In the genomic region with DNA sequence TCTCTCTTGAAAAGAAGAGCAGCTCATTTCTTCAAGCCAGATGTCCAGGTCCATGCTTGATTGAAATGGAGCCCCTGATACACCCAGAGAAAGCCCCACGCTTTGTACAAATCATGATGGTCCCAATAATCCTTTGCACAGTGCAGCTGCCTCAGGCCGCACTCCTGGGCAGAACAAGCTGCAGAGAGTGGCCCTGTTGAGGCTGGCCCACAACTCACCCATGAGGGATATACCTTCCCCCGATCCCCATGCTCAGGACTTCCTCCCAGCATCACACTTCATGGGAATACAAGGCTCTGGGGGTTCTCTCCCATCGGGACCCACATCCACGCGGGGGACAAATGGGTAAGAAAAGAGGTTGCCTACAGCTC, we compare ENCODE assay signal across 16 cellular contexts.
DNase-seq lines count a peak whose midpoint lies in the region; ATAC-seq and TF ChIP-seq lines count a peak whose summit lies in the region.
"Had no signal": no experiment of that assay in that cellular context is flagged by ENCODE, and none has a peak within 500 bp of the region (broad histone marks: within the 10 kb centered on the region; RNA-seq: fewer than 3 reads in every experiment).

No MANE protein-coding gene starts in this region.

- H3K27me3 Mint-ChIP-seq in HFFc6 (ENCODE audit: insufficient read depth) (no peaks in the 10 kb centered on the region; the same call in 1 of the 2 replicates), chondrocyte (ENCODE audit: low read depth) (no peaks in the 10 kb centered on the region)
- peaks cover 3% of the 10 kb centered on the region for H3K27me3 Mint-ChIP-seq in activated T-helper 1 cell treated with anti-CD3 and anti-CD28 coated beads, Interleukin-12 subunit alpha, Interleukin-12 subunit beta, Interleukin-2, Interleukin-4 antibody, amounts not matched to agents 30 ng/mL and 10 ng/mL and 1 ng/mL, durations not matched to agents 14 hours and 24 hours and 36 hours (ENCODE audit: insufficient read depth)

- no peak overlapping the region for H2AFZ ChIP-seq in osteoblast (ENCODE audit: low read length)

- peaks cover 17% of the 10 kb centered on the region; the same call in 1 of the 2 replicates for H3K36me3 ChIP-seq in BLaER1
- H3K36me3 ChIP-seq in osteoblast (ENCODE audit: insufficient read depth, low read length) = peaks cover 17% of the 10 kb centered on the region
- H3K36me3 ChIP-seq: BE2C had no signal

- H3K79me2 ChIP-seq in osteoblast (ENCODE audit: insufficient read depth, low read length) = peaks cover 7% of the 10 kb centered on the region

- TF ChIP-seq CTCF in HFFc6 (IDR thresholded peaks at IDR 0.05) = no peak
- no peak for TF ChIP-seq CTCF in chondrocyte (IDR thresholded peaks at IDR 0.05)
- no peak for TF ChIP-seq CTCF in osteoblast (IDR thresholded peaks at IDR 0.05; ENCODE audit: extremely low read depth, low read depth, low read length)

- H3K4me1 Mint-ChIP-seq in HFFc6 (ENCODE audit: low read depth) (peaks cover 53% of the 10 kb centered on the region), chondrocyte (ENCODE audit: low read depth) (peaks cover 36% of the 10 kb centered on the region)
- no peaks in the 10 kb centered on the region for H3K4me1 Mint-ChIP-seq in activated T-helper 1 cell treated with anti-CD3 and anti-CD28 coated beads, Interleukin-12 subunit alpha, Interleukin-12 subunit beta, Interleukin-2, Interleukin-4 antibody, amounts not matched to agents 30 ng/mL and 10 ng/mL and 1 ng/mL, durations not matched to agents 14 hours and 24 hours and 36 hours (ENCODE audit: low read depth)

- intact Hi-C loops in activated T-helper 1 cell treated with anti-CD3 and anti-CD28 coated beads, Interleukin-12 subunit alpha, Interleukin-12 subunit beta, Interleukin-2, Interleukin-4 antibody, amounts not matched to agents 30 ng/mL and 10 ng/mL and 1 ng/mL, durations not matched to agents 14 hours and 24 hours and 36 hours (cut with micrococcal nuclease) = no loop called here

- peaks cover 40% of the 10 kb centered on the region for H3K4me1 ChIP-seq in BLaER1
- peaks cover 35% of the 10 kb centered on the region for H3K4me1 ChIP-seq in osteoblast (ENCODE audit: insufficient read depth, low read length)

- no peak overlapping the region for H3K9ac ChIP-seq in BLaER1
- H3K9ac ChIP-seq: KMS-11 had no signal

- H3K36me3 Mint-ChIP-seq in HFFc6 (ENCODE audit: low read depth) (peaks cover 59% of the 10 kb centered on the region), chondrocyte (ENCODE audit: low read depth) (peaks cover 42% of the 10 kb centered on the region)
- H3K36me3 Mint-ChIP-seq in activated T-helper 1 cell treated with anti-CD3 and anti-CD28 coated beads, Interleukin-12 subunit alpha, Interleukin-12 subunit beta, Interleukin-2, Interleukin-4 antibody, amounts not matched to agents 30 ng/mL and 10 ng/mL and 1 ng/mL, durations not matched to agents 14 hours and 24 hours and 36 hours (ENCODE audit: low read depth) = no peaks in the 10 kb centered on the region
- H3K36me3 Mint-ChIP-seq: CD8-positive, alpha-beta T cell had no signal

- no peaks in the 10 kb centered on the region for H3K27me3 ChIP-seq in BLaER1
- no peaks in the 10 kb centered on the region for H3K27me3 ChIP-seq in osteoblast (ENCODE audit: insufficient read depth, low read length)
- H3K27me3 ChIP-seq: BE2C had no signal

- peaks cover 3% of the 10 kb centered on the region for H3K9me3 Mint-ChIP-seq in HFFc6
- H3K9me3 Mint-ChIP-seq in chondrocyte (ENCODE audit: low read depth) = no peaks in the 10 kb centered on the region
- H3K9me3 Mint-ChIP-seq in activated T-helper 1 cell treated with anti-CD3 and anti-CD28 coated beads, Interleukin-12 subunit alpha, Interleukin-12 subunit beta, Interleukin-2, Interleukin-4 antibody, amounts not matched to agents 30 ng/mL and 10 ng/mL and 1 ng/mL, durations not matched to agents 14 hours and 24 hours and 36 hours = no peaks in the 10 kb centered on the region
- H3K9me3 Mint-ChIP-seq: CD8-positive, alpha-beta T cell had no signal

- no peak overlapping the region for H3K4me3 ChIP-seq in BLaER1
- no peak overlapping the region for H3K4me3 ChIP-seq in osteoblast (ENCODE audit: insufficient read depth, low read length)
- H3K4me3 ChIP-seq: GM12878 had no signal

- DNase-seq in HFFc6 = no peak
- DNase-seq in chondrocyte (ENCODE audit: low spot score) = no peak
- no peak for DNase-seq in osteoblast (ENCODE audit: insufficient read length, low spot score, missing footprints)
- no peak for DNase-seq in iPS-NIHi11 (ENCODE audit: low spot score)
- no peak for DNase-seq in activated T-helper 1 cell treated with anti-CD3 and anti-CD28 coated beads, Interleukin-12 subunit alpha, Interleukin-12 subunit beta, Interleukin-2, Interleukin-4 antibody, amounts not matched to agents 30 ng/mL and 10 ng/mL and 1 ng/mL, durations not matched to agents 14 hours and 24 hours and 36 hours (ENCODE audit: low spot score)
- DNase-seq: Calu3; CD8-positive, alpha-beta T cell; NCI-H1417; NCI-H187 treated with DMSO at 0.1 percent for 48 hours; NCI-H524; SHP77 had no signal

- H3K4me2 ChIP-seq in BLaER1 = peak overlapping the region; percentile 9; the same call in 1 of the 2 replicates
- peak overlapping the region; percentile 18 for H3K4me2 ChIP-seq in osteoblast (ENCODE audit: insufficient read depth, low read length)
- H3K4me2 ChIP-seq: KMS-11 had no signal

- no peak overlapping the region for H3K27ac ChIP-seq in BLaER1
- H3K27ac ChIP-seq in osteoblast (ENCODE audit: low read depth, low read length) = peak overlapping the region; percentile 55
- H3K27ac ChIP-seq: KMS-11 had no signal

- no peak for ATAC-seq in GM18520 (IDR thresholded peaks at IDR 0.05; ENCODE audit: unreplicated experiment)
- ATAC-seq: CD8-positive, alpha-beta T cell; GM12878 had no signal

- peaks cover under 1% of the 10 kb centered on the region; the same call in 1 of the 2 replicates for H3K9me3 ChIP-seq in BLaER1
- peaks cover 2% of the 10 kb centered on the region for H3K9me3 ChIP-seq in osteoblast (ENCODE audit: low read depth, low read length)
- H3K9me3 ChIP-seq: BE2C had no signal

- H4K20me1 ChIP-seq in BLaER1 (peaks cover 4% of the 10 kb centered on the region; the same call in 1 of the 2 replicates), osteoblast (ENCODE audit: insufficient read depth, low read length) (no peaks in the 10 kb centered on the region)

- H3K27ac Mint-ChIP-seq in HFFc6 (peak overlapping the region; percentile 81), chondrocyte (ENCODE audit: unreplicated experiment) (peak overlapping the region; percentile 78)
- no peak overlapping the region for H3K27ac Mint-ChIP-seq in activated T-helper 1 cell treated with anti-CD3 and anti-CD28 coated beads, Interleukin-12 subunit alpha, Interleukin-12 subunit beta, Interleukin-2, Interleukin-4 antibody, amounts not matched to agents 30 ng/mL and 10 ng/mL and 1 ng/mL, durations not matched to agents 14 hours and 24 hours and 36 hours
- H3K27ac Mint-ChIP-seq: CD8-positive, alpha-beta T cell had no signal

- H3K4me3 Mint-ChIP-seq in HFFc6 (peak overlapping the region; percentile 63), chondrocyte (ENCODE audit: unreplicated experiment) (no peak overlapping the region)
- H3K4me3 Mint-ChIP-seq in activated T-helper 1 cell treated with anti-CD3 and anti-CD28 coated beads, Interleukin-12 subunit alpha, Interleukin-12 subunit beta, Interleukin-2, Interleukin-4 antibody, amounts not matched to agents 30 ng/mL and 10 ng/mL and 1 ng/mL, durations not matched to agents 14 hours and 24 hours and 36 hours = no peak overlapping the region
- H3K4me3 Mint-ChIP-seq: CD8-positive, alpha-beta T cell had no signal
